ENCODE assay signal across 1 cellular context in genomic region chr12:51901121-51901812, GRCh38.
TF ChIP-seq lines count a peak whose summit lies in the region.

No MANE protein-coding gene starts in this region.

TF ChIP-seq in K562, 482 proteins besides CTCF, POLR2A, EP300 and RAD21:
- peak; percentile 10; the same call in 1 of the 2 replicates for TF ChIP-seq TEAD4 (IDR thresholded peaks at IDR 0.05; ENCODE audit: low read length)
- TF ChIP-seq TEAD4 (CRISPR knock-in tag; IDR thresholded peaks at IDR 0.05; ENCODE audit: borderline replicate concordance): no peak
- peak; percentile 66 for TF ChIP-seq EGR1 (conservative IDR thresholded peaks at IDR 0.05)
- TF ChIP-seq FOXK2 (conservative IDR thresholded peaks at IDR 0.05 in 1 of 2, IDR thresholded peaks at IDR 0.05 in 1 of 2; ENCODE audit: low read depth in 2 of 2): no peak
- no peak for TF ChIP-seq CREB1 (IDR thresholded peaks at IDR 0.05)
- no peak for TF ChIP-seq CREB1 (CRISPR knock-in tag; IDR thresholded peaks at IDR 0.05)
- no peak for TF ChIP-seq NR2C1 (IDR thresholded peaks at IDR 0.05)
- TF ChIP-seq NR2C1 (tag; IDR thresholded peaks at IDR 0.05): no peak
- no peak for TF ChIP-seq THRAP3 (IDR thresholded peaks at IDR 0.05; ENCODE audit: borderline replicate concordance)
- TF ChIP-seq HEY1 (CRISPR knock-in tag; IDR thresholded peaks at IDR 0.05; ENCODE audit: borderline replicate concordance): no peak
- no peak for TF ChIP-seq RBM15 (IDR thresholded peaks at IDR 0.05; ENCODE audit: insufficient read depth, low read length)
- TF ChIP-seq MNT (conservative IDR thresholded peaks at IDR 0.05): no peak
- TF ChIP-seq SIN3A (IDR thresholded peaks at IDR 0.05; ENCODE audit: borderline replicate concordance in 2 of 2, control insufficient read depth in 1 of 2, low read depth in 2 of 2, low read length in 2 of 2): no peak
- peak; percentile 79; a peak in 3 of 4 replicates for TF ChIP-seq KDM1A (IDR thresholded peaks at IDR 0.05)
- TF ChIP-seq SMAD4 (CRISPR knock-in tag; conservative IDR thresholded peaks at IDR 0.05): 0 out of 2 replicates have a peak, but pooled peaks have one; percentile 15
- TF ChIP-seq ZBTB1 (CRISPR knock-in tag; IDR thresholded peaks at IDR 0.05; ENCODE audit: borderline replicate concordance, low read depth): peak; percentile 95
- peak; percentile 30; the same call in 1 of the 2 replicates for TF ChIP-seq CBFA2T3 (IDR thresholded peaks at IDR 0.05)
